Comparison of ENCODE assay signal across 9 cellular contexts in genomic region chr1:32612189-32612881, GRCh38. TPM values are rescaled to one million over a fixed set of nuclear protein-coding genes. Genes with fewer than 3 reads are reported as not detected.
DNase-seq lines count a peak whose midpoint lies in the region; ATAC-seq, FAIRE-seq and TF ChIP-seq lines count a peak whose summit lies in the region.
"Had no signal": no experiment of that assay in that cellular context is flagged by ENCODE, and none has a peak within 500 bp of the region (broad histone marks: within the 10 kb centered on the region; RNA-seq: fewer than 3 reads in every experiment).

No MANE protein-coding gene starts in this region.

- peak overlapping the region; percentile 21 for H3K9ac ChIP-seq in NT2/D1 (ENCODE audit: insufficient read length, low read depth)
- peak overlapping the region in 4 of 5 donors; percentile 40 to 74 (median 62) for H3K9ac ChIP-seq in subcutaneous abdominal adipose tissue (ENCODE audit: low read length in 5 of 5)

- intact Hi-C loops in activated naive CD4-positive, alpha-beta T cell treated with anti-CD3 and anti-CD28 coated beads for 36 hours (cut with micrococcal nuclease), result loop anchor here (2.0 kb wide), 1 partner anchor 38 kb away; the partner anchor contains the start of genes RBBP4 and ZBTB8OS

- H3K4me1 Mint-ChIP-seq in activated naive CD4-positive, alpha-beta T cell treated with anti-CD3 and anti-CD28 coated beads for 36 hours (ENCODE audit: low read depth), result peaks cover 5% of the 10 kb centered on the region
- H3K4me1 Mint-ChIP-seq in nephron progenitor cell, result peaks cover 12% of the 10 kb centered on the region

- H3K36me3 ChIP-seq in NT2/D1 (ENCODE audit: insufficient read depth, insufficient read length, low read length) (peaks cover 5% of the 10 kb centered on the region), subcutaneous abdominal adipose tissue (ENCODE audit: control insufficient read depth in 5 of 5, insufficient read depth in 5 of 5, low read length in 5 of 5) (no peaks in the 10 kb centered on the region)

- no peaks in the 10 kb centered on the region for H3K9me3 Mint-ChIP-seq in activated naive CD4-positive, alpha-beta T cell treated with anti-CD3 and anti-CD28 coated beads for 36 hours
- H3K9me3 Mint-ChIP-seq in nephron progenitor cell, result no peaks in the 10 kb centered on the region

- CTCF ChIA-PET in activated naive CD4-positive, alpha-beta T cell treated with anti-CD3 and anti-CD28 coated beads for 36 hours (lab: Charles Lee), result interaction anchor here (0.6 to 1.3 kb wide), 3 partner anchors 93 to 185 kb away, joined by 3 to 7 read pairs (median 3); no protein-coding TSS in a partner anchor

- no peaks in the 10 kb centered on the region for H3K27me3 ChIP-seq in NT2/D1 (ENCODE audit: insufficient read depth, insufficient read length)
- H3K27me3 ChIP-seq in subcutaneous abdominal adipose tissue (ENCODE audit: control insufficient read depth in 5 of 5, insufficient read depth in 4 of 5, low read length in 5 of 5), result no peaks in the 10 kb centered on the region

- peaks cover 2% of the 10 kb centered on the region for H3K4me1 ChIP-seq in NT2/D1 (ENCODE audit: insufficient read depth, insufficient read length)
- peaks cover 0 to 13% (median 11%) of the 10 kb centered on the region in 5 donors for H3K4me1 ChIP-seq in subcutaneous abdominal adipose tissue (ENCODE audit: control insufficient read depth in 5 of 5, insufficient read depth in 5 of 5, low read length in 5 of 5)

- TF ChIP-seq CTCF in nephron progenitor cell (IDR thresholded peaks at IDR 0.05), result no peak

- no peak for FAIRE-seq in frontal cortex (lab: Jason Lieb, UNC)
- FAIRE-seq: A204.1 had no signal

- ATAC-seq in HG03354 (IDR thresholded peaks at IDR 0.05; ENCODE audit: poor library complexity, severe bottlenecking, unreplicated experiment), result peak; percentile 76

- H3K9me3 ChIP-seq in NT2/D1 (ENCODE audit: insufficient read depth, low read length), result no peaks in the 10 kb centered on the region
- H3K9me3 ChIP-seq in subcutaneous abdominal adipose tissue (ENCODE audit: control insufficient read depth in 5 of 5, low read length in 5 of 5), result no peaks in the 10 kb centered on the region

- DNase-seq in SIG-M5 treated with dmso at 0.1 percent for 504 hours (lab: John Stamatoyannopoulos, UW; ENCODE audit: unreplicated experiment) (peak; percentile 19), SIG-M5 (lab: John Stamatoyannopoulos, UW) (no peak), NT2/D1 (ENCODE audit: low read depth, low spot score) (peak; percentile 80), frontal cortex (ENCODE audit: low spot score in 2 of 2) (peak; percentile 72 to 90), nephron progenitor cell (peak; percentile 82)
- DNase-seq in activated naive CD4-positive, alpha-beta T cell treated with anti-CD3 and anti-CD28 coated beads for 36 hours, result peak; percentile 70

- H3K4me3 ChIP-seq in NT2/D1 (ENCODE audit: insufficient read length, low read depth) (peak overlapping the region; percentile 21), subcutaneous abdominal adipose tissue (ENCODE audit: low read depth in 1 of 5, low read length in 5 of 5) (peak overlapping the region; percentile 73 to 86 (median 80))

- no peak overlapping the region for H3K27ac Mint-ChIP-seq in activated naive CD4-positive, alpha-beta T cell treated with anti-CD3 and anti-CD28 coated beads for 36 hours
- H3K27ac Mint-ChIP-seq in nephron progenitor cell, result peak overlapping the region; percentile 14

- H3K27me3 Mint-ChIP-seq in activated naive CD4-positive, alpha-beta T cell treated with anti-CD3 and anti-CD28 coated beads for 36 hours (ENCODE audit: low read depth), result no peaks in the 10 kb centered on the region
- peaks cover 2% of the 10 kb centered on the region for H3K27me3 Mint-ChIP-seq in nephron progenitor cell (ENCODE audit: low read depth, poor library complexity)

- peak overlapping the region; percentile 70 for H3K4me3 Mint-ChIP-seq in activated naive CD4-positive, alpha-beta T cell treated with anti-CD3 and anti-CD28 coated beads for 36 hours
- H3K4me3 Mint-ChIP-seq in nephron progenitor cell, result peak overlapping the region; percentile 64

- H3K36me3 Mint-ChIP-seq in activated naive CD4-positive, alpha-beta T cell treated with anti-CD3 and anti-CD28 coated beads for 36 hours (ENCODE audit: low read depth), result no peaks in the 10 kb centered on the region
- peaks cover 3% of the 10 kb centered on the region for H3K36me3 Mint-ChIP-seq in nephron progenitor cell (ENCODE audit: low read depth)

- H3K27ac ChIP-seq in subcutaneous abdominal adipose tissue (ENCODE audit: low read depth, low read length), result no peak overlapping the region

RNA-seq across cellular contexts. Expression of gene ZBTB8OS, which starts 38.0 kb away (rescaled TPM):
- total RNA-seq in activated naive CD4-positive, alpha-beta T cell treated with anti-CD3 and anti-CD28 coated beads for 36 hours, result 10 to 100 TPM; 53.7 to 56.7 TPM
- total RNA-seq in frontal cortex, result 22.4 TPM

RNA-seq across cellular contexts. Expression of gene RBBP4, which starts 38.7 kb away (rescaled TPM):
- total RNA-seq in activated naive CD4-positive, alpha-beta T cell treated with anti-CD3 and anti-CD28 coated beads for 36 hours, result 100 to 1,000 TPM; 381 to 409 TPM
- total RNA-seq in frontal cortex, result 191 TPM
